In the genomic region with DNA sequence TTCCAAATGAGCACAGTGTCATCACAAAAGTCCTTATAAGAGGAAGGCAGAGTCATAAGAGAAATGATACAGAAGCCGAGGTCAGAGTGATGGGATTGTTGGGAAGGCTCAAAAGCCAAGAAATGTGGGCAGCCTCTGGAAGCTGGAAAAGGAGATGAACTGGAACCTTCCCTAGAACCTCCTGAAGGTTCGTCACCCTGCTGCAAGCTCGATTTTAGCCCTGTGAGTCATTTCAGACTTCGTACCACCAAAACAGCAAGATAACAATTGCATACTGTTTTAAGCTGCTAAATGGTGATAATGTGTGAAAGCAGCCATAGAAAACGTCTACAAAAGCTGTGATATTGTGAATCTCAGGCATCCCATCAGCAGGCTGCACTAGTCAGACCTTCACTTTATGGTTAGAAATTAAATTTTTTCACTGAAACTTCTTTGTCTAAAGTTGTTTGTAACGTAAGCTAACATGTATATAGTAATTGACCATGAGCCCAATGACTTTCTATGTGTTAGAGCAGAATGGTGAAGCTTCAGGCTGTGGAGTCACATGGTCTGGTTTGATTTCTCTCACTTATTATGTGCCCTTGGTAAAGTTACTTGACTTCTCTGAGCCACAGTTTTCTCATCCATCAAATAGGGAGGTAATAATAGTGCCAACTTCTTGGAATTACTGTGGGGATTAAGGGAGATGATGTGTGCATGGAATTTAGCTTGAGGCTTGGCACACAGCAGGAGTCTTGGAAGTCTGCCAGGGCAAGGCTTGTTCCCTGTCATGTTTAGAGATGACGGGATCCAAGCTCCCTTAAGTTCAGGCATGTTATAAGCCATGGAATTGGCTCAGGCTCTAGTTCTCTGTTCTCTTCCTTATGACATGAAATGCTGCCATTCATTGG, we compare ENCODE assay signal across 10 cellular contexts.
DNase-seq lines count a peak whose midpoint lies in the region; ATAC-seq and TF ChIP-seq lines count a peak whose summit lies in the region.
"Had no signal": no experiment of that assay in that cellular context is flagged by ENCODE, and none has a peak within 500 bp of the region (broad histone marks: within the 10 kb centered on the region; RNA-seq: fewer than 3 reads in every experiment).

No MANE protein-coding gene starts in this region.

- ATAC-seq in esophagus mucosa (peak; percentile 89), gastrocnemius medialis (peak; percentile 30 to 45), GM18520 (IDR thresholded peaks at IDR 0.05; ENCODE audit: unreplicated experiment) (no peak)

- H3K36me3 ChIP-seq in gastrocnemius medialis = no peaks in the 10 kb centered on the region

- DNase-seq in DMS53 (lab: John Stamatoyannopoulos, UW) (peak; percentile 1), DMS53 treated with DMSO at 0.1 percent for 48 hours (lab: John Stamatoyannopoulos, UW; ENCODE audit: unreplicated experiment) (no peak), NCI-H510A treated with DMSO at 0.1 percent for 48 hours (lab: John Stamatoyannopoulos, UW) (peak; percentile 41), gastrocnemius medialis (no peak), T-helper 9 cell (no peak)
- DNase-seq in NK-92 treated with Interleukin-12 subunit alpha and Interleukin-12 subunit beta, amount 100 ng/mL, for 24 hours (lab: John Stamatoyannopoulos, UW) = no peak
- DNase-seq: activated CD8-positive, alpha-beta memory T cell treated with anti-CD3 and anti-CD28 coated beads, Interleukin-2, amount 50 U/mL, for 4 hours had no signal

- H3K9me3 ChIP-seq in gastrocnemius medialis = no peaks in the 10 kb centered on the region

- peaks cover 0 to 3% of the 10 kb centered on the region in 2 donors for H3K4me1 ChIP-seq in gastrocnemius medialis

- no peak overlapping the region for H3K4me3 ChIP-seq in gastrocnemius medialis

- intact Hi-C loops in gastrocnemius medialis (cut with DNase I; ENCODE audit: low total_unique reads) = no loop called here

- H3K27ac ChIP-seq in gastrocnemius medialis = no peak overlapping the region
- H3K27ac ChIP-seq: 22Rv1 had no signal

- no peaks in the 10 kb centered on the region for H3K27me3 ChIP-seq in gastrocnemius medialis

- no peak for TF ChIP-seq CTCF in gastrocnemius medialis (IDR thresholded peaks at IDR 0.05 in 4 of 5, conservative IDR thresholded peaks at IDR 0.05 in 1 of 5)

- in situ Hi-C loops in gastrocnemius medialis (cut with MboI; ENCODE audit: low sequenced_read_pairs in 4 of 4) = no loop called here

- TF ChIP-seq POLR2A in gastrocnemius medialis (IDR thresholded peaks at IDR 0.05) = no peak

Comparison
In these comparisons a context has a peak if more than half of its experiments do, and no peak if none do; other contexts are left out.
1. DNase-seq: peak in DMS53 (single experiment) and NCI-H510A treated with DMSO at 0.1 percent for 48 hours (single experiment); none in DMS53 treated with DMSO at 0.1 percent for 48 hours (single experiment), gastrocnemius medialis (0 of 2), T-helper 9 cell (single experiment) and NK-92 treated with Interleukin-12 subunit alpha and Interleukin-12 subunit beta, amount 100 ng/mL, for 24 hours (single experiment).